1 cellular context compared by ENCODE assay signal in the genomic region with DNA sequence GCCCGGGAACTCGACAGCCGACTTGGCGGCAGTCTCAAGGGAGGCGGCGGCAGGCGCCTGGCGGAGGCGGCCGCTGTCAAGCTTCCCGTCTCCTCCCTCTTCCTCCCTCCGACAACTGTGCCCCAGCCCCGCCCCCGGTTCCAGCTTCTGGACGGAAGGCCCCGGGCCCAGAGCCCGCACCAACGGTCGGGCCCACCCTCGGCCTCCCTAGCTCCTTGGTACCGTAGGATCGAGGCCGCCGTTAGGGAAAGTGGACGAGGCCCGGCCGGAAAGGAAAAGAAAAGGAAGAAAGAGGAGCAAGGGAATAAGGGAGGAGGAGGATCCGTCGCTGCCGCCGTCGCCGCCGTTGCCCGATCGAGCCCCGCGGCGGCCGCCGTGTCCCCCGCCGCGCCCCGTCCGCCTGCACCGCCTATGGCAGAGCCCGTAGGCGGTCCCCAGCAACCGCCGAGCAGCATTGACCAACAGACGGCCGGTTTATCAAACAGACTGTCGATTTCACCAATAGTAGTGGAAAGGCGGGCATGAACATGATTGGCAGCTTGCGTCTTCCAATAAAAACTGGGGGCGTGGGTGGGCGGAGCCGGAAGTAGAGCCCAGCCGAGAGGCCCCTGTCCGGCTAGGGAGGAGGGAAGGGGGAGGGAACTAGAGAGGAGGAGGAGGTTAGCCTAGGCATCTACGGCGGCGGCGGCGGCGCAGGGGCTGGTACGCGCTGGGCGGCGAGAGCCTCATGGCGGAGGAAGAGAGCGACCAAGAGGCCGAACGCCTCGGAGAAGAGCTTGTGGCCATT.
A peak's percentile ranks its signal among the peaks of the same experiment; 100 is the strongest.
TF ChIP-seq lines count a peak whose summit lies in the region.

A gene with protein sequence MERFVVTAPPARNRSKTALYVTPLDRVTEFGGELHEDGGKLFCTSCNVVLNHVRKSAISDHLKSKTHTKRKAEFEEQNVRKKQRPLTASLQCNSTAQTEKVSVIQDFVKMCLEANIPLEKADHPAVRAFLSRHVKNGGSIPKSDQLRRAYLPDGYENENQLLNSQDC (minus strand): TSS at position 413 of the 787 bp plus-strand sequence. CDS start 3,029 bp downstream, outside the sequence.
Gene ZNF654, plus strand, starts transcription at position 663 of the 787 bp plus-strand sequence. Its CDS starts 65 bp downstream, at position 728.

TF ChIP-seq in K562, 482 proteins besides CTCF, POLR2A, EP300 and RAD21 (continued from another document and continues in another):
- TF ChIP-seq, protein P1, sequence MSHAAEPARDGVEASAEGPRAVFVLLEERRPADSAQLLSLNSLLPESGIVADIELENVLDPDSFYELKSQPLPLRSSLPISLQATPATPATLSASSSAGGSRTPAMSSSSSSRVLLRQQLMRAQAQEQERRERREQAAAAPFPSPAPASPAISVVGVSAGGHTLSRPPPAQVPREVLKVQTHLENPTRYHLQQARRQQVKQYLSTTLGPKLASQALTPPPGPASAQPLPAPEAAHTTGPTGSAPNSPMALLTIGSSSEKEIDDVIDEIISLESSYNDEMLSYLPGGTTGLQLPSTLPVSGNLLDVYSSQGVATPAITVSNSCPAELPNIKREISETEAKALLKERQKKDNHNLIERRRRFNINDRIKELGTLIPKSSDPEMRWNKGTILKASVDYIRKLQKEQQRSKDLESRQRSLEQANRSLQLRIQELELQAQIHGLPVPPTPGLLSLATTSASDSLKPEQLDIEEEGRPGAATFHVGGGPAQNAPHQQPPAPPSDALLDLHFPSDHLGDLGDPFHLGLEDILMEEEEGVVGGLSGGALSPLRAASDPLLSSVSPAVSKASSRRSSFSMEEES (CRISPR knock-in tag; IDR thresholded peaks at IDR 0.05) = no peak
- TF ChIP-seq CBX8 (IDR thresholded peaks at IDR 0.05; ENCODE audit: borderline replicate concordance, extremely low read depth, low read depth, low read length, poor library complexity, severe bottlenecking) (no peak), HMG20B (CRISPR knock-in tag; IDR thresholded peaks at IDR 0.05) (no peak), RFX1 (IDR thresholded peaks at IDR 0.05) (peak; percentile 82), MAFG (tag; conservative IDR thresholded peaks at IDR 0.05) (no peak), KLF13 (tag; IDR thresholded peaks at IDR 0.05; ENCODE audit: borderline replicate concordance, low read depth) (no peak), NR2C2 (CRISPR knock-in tag; IDR thresholded peaks at IDR 0.05) (no peak), NR2C2 (tag; IDR thresholded peaks at IDR 0.05) (no peak), SOX6 (IDR thresholded peaks at IDR 0.05) (no peak; the same call in 1 of the 2 replicates), POLR3A (IDR thresholded peaks at IDR 0.05; ENCODE audit: borderline replicate concordance, extremely low read depth, insufficient read depth, insufficient read length) (no peak), KDM5B (IDR thresholded peaks at IDR 0.05; ENCODE audit: insufficient replicate concordance, low read depth, low read length) (peak; percentile 43), ZNF232 (CRISPR knock-in tag; IDR thresholded peaks at IDR 0.05) (no peak), C11orf30 (IDR thresholded peaks at IDR 0.05; ENCODE audit: low read depth) (no peak), BHLHE40 (IDR thresholded peaks at IDR 0.05; ENCODE audit: low read length) (no peak), NFE2 (IDR thresholded peaks at IDR 0.05; ENCODE audit: low read depth) (no peak), KLF1 (tag; IDR thresholded peaks at IDR 0.05) (no peak), ZNF212 (CRISPR knock-in tag; IDR thresholded peaks at IDR 0.05) (no peak), HDGF (IDR thresholded peaks at IDR 0.05) (no peak), MLLT1 (IDR thresholded peaks at IDR 0.05) (peak in 1 of 2 experiments; percentile 93; a peak in 3 of 4 replicates), NBN (IDR thresholded peaks at IDR 0.05; ENCODE audit: low read depth) (no peak), PTTG1 (tag; IDR thresholded peaks at IDR 0.05; ENCODE audit: low read depth) (no peak), CTCFL (IDR thresholded peaks at IDR 0.05; ENCODE audit: borderline replicate concordance, insufficient read depth, low read depth, low read length, poor library complexity, severe bottlenecking) (no peak), RAD51 (IDR thresholded peaks at IDR 0.05; ENCODE audit: borderline replicate concordance, low read depth) (no peak), KAT8 (IDR thresholded peaks at IDR 0.05; ENCODE audit: low read depth) (no peak), CBFA2T2 (conservative IDR thresholded peaks at IDR 0.05) (no peak), NR1H2 (CRISPR knock-in tag; IDR thresholded peaks at IDR 0.05) (no peak), GABPA (tag; conservative IDR thresholded peaks at IDR 0.05; ENCODE audit: low read depth) (peak; percentile 94), RNF219 (CRISPR knock-in tag; IDR thresholded peaks at IDR 0.05) (no peak), ZNF133 (CRISPR knock-in tag; IDR thresholded peaks at IDR 0.05) (no peak), STAT5A (IDR thresholded peaks at IDR 0.05; ENCODE audit: borderline replicate concordance, low read length) (no peak), RBM22 (IDR thresholded peaks at IDR 0.05; ENCODE audit: low read depth, low read length, poor library complexity, severe bottlenecking) (no peak), ZNF76 (CRISPR knock-in tag; IDR thresholded peaks at IDR 0.05; ENCODE audit: borderline replicate concordance) (no peak), WHSC1 (IDR thresholded peaks at IDR 0.05; ENCODE audit: low read length) (no peak), FUS (optimal IDR thresholded peaks at IDR 0.05; ENCODE audit: low read depth, low read length) (no peak), HDAC1 (IDR thresholded peaks at IDR 0.05) (peak in 1 of 2 experiments; percentile 30; a peak in 1 of 4 replicates), MTA3 (IDR thresholded peaks at IDR 0.05; ENCODE audit: borderline replicate concordance) (peak; percentile 81; the same call in 1 of the 2 replicates), TSC22D4 (tag; IDR thresholded peaks at IDR 0.05) (no peak), FOXP1 (CRISPR knock-in tag; IDR thresholded peaks at IDR 0.05) (no peak), USF2 (CRISPR knock-in tag; IDR thresholded peaks at IDR 0.05) (no peak), SMARCB1 (IDR thresholded peaks at IDR 0.05; ENCODE audit: insufficient read length, low read depth) (no peak), BRD9 (IDR thresholded peaks at IDR 0.05; ENCODE audit: low read depth, partially characterized antibody) (no peak), CHD1 (IDR thresholded peaks at IDR 0.05; ENCODE audit: low read length) (no peak), NFIX (CRISPR knock-in tag; IDR thresholded peaks at IDR 0.05; ENCODE audit: low read depth) (no peak), CTBP1 (IDR thresholded peaks at IDR 0.05; ENCODE audit: borderline replicate concordance) (peak; percentile 40; the same call in 1 of the 2 replicates), NFIC (IDR thresholded peaks at IDR 0.05) (peak; percentile 21), GABPB1 (CRISPR knock-in tag; IDR thresholded peaks at IDR 0.05) (peak; percentile 91), PHB (CRISPR knock-in tag; IDR thresholded peaks at IDR 0.05) (no peak), KDM2B (CRISPR knock-in tag; IDR thresholded peaks at IDR 0.05) (no peak), MLX (CRISPR knock-in tag; conservative IDR thresholded peaks at IDR 0.05) (no peak), FOSL1 (tag; conservative IDR thresholded peaks at IDR 0.05) (no peak), CREBBP (IDR thresholded peaks at IDR 0.05; ENCODE audit: low read depth, low read length) (no peak), HCFC1 (IDR thresholded peaks at IDR 0.05; ENCODE audit: low read depth, low read length) (no peak; the same call in 1 of the 2 replicates)
- TF ChIP-seq, protein P2, sequence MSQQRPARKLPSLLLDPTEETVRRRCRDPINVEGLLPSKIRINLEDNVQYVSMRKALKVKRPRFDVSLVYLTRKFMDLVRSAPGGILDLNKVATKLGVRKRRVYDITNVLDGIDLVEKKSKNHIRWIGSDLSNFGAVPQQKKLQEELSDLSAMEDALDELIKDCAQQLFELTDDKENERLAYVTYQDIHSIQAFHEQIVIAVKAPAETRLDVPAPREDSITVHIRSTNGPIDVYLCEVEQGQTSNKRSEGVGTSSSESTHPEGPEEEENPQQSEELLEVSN (IDR thresholded peaks at IDR 0.05; ENCODE audit: borderline replicate concordance in 1 of 2, extremely low read depth in 1 of 2, insufficient read depth in 1 of 2, insufficient read length in 1 of 2, low read depth in 1 of 2, low read length in 1 of 2, poor library complexity in 1 of 2, severe bottlenecking in 1 of 2) = peak; percentile 14 to 25
- TF ChIP-seq, protein P3, sequence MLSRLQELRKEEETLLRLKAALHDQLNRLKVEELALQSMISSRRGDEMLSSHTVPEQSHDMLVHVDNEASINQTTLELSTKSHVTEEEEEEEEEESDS (CRISPR knock-in tag; IDR thresholded peaks at IDR 0.05) = no peak
- TF ChIP-seq, protein P4, sequence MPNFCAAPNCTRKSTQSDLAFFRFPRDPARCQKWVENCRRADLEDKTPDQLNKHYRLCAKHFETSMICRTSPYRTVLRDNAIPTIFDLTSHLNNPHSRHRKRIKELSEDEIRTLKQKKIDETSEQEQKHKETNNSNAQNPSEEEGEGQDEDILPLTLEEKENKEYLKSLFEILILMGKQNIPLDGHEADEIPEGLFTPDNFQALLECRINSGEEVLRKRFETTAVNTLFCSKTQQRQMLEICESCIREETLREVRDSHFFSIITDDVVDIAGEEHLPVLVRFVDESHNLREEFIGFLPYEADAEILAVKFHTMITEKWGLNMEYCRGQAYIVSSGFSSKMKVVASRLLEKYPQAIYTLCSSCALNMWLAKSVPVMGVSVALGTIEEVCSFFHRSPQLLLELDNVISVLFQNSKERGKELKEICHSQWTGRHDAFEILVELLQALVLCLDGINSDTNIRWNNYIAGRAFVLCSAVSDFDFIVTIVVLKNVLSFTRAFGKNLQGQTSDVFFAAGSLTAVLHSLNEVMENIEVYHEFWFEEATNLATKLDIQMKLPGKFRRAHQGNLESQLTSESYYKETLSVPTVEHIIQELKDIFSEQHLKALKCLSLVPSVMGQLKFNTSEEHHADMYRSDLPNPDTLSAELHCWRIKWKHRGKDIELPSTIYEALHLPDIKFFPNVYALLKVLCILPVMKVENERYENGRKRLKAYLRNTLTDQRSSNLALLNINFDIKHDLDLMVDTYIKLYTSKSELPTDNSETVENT (CRISPR knock-in tag; IDR thresholded peaks at IDR 0.05) = 0 out of 2 replicates have a peak, but pooled peaks have one; percentile 56
